In the genomic region with DNA sequence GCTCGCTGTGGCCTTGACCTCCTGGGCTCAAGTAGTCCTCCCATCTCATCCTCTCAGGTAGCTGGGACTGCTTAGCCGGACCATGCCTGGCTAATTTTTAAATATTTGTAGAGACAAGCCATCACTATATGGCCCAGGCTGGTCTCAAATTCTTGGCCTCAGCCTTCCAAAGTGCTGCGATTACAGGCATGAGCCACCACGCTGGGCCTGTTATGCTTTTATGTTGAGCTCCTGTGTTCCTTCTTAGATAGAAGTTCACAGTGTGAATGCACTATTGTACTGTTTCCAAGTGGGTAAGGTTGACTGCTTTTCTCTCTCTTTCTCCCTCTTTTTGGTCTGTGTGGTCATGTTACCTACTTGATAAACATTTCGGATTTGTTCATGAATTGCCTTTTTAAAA, we compare ENCODE assay signal across 14 cellular contexts.
"Had no signal": no experiment of that assay in that cellular context is flagged by ENCODE, and none has a peak within 500 bp of the region (broad histone marks: within the 10 kb centered on the region; RNA-seq: fewer than 3 reads in every experiment).

No MANE protein-coding gene starts in this region.

- H3K9me3 Mint-ChIP-seq: stimulated activated naive B cell treated with anti-CD40 and anti-IgM and Interleukin-4, amounts not matched to agents 10 μg/mL and 1 μg/mL and 100 μg/mL, for 72 hours; T-cell had no signal

- H3K9me3 ChIP-seq: body of pancreas, neutrophil, upper lobe of left lung had no signal

- H3K4me3 Mint-ChIP-seq: stimulated activated naive B cell treated with anti-CD40 and anti-IgM and Interleukin-4, amounts not matched to agents 10 μg/mL and 1 μg/mL and 100 μg/mL, for 72 hours; T-cell had no signal

- ATAC-seq: body of pancreas; stimulated activated naive B cell treated with anti-CD40 and anti-IgM and Interleukin-4, amounts not matched to agents 10 μg/mL and 1 μg/mL and 100 μg/mL, for 72 hours had no signal

- DNase-seq: activated CD4-positive, alpha-beta T cell treated with anti-CD3 and anti-CD28 coated beads for 4 hours; activated gamma-delta T cell treated with Interleukin-2 at 50 U/mL for 16 hours; activated T-cell treated with anti-CD3 and anti-CD28 coated beads, Interleukin-2, amount 50 U/mL, for 48 hours; amniotic stem cell; body of pancreas; foreskin melanocyte; kidney; stimulated activated CD4-positive, alpha-beta T cell treated with anti-CD3 and anti-CD28 coated beads, Interleukin-2, amount 100 ng/mL, for 24 hours; stimulated activated naive B cell treated with anti-CD40 and anti-IgM and Interleukin-4, amounts not matched to agents 10 μg/mL and 1 μg/mL and 100 μg/mL, for 72 hours; T-cell; upper lobe of left lung had no signal

- H3K27me3 ChIP-seq: body of pancreas, hepatocyte, neutrophil, upper lobe of left lung had no signal

- H3K27ac ChIP-seq: body of pancreas, hepatocyte, neutrophil, upper lobe of left lung, VCaP had no signal

- H3K27me3 Mint-ChIP-seq: stimulated activated naive B cell treated with anti-CD40 and anti-IgM and Interleukin-4, amounts not matched to agents 10 μg/mL and 1 μg/mL and 100 μg/mL, for 72 hours; T-cell had no signal
